ENCODE assay signal across 8 cellular contexts in genomic region chr1:111619635-111620411, GRCh38. TPM values are rescaled to one million over a fixed set of nuclear protein-coding genes. Genes with fewer than 3 reads are reported as not detected.
DNase-seq lines count a peak whose midpoint lies in the region; ATAC-seq, FAIRE-seq and TF ChIP-seq lines count a peak whose summit lies in the region.

Gene RAP1A (plus strand): TSS chr1:111619789. CDS start chr1:111691361, 71,572 bp downstream.

- ATAC-seq in GM19023 (IDR thresholded peaks at IDR 0.05; ENCODE audit: unreplicated experiment) (peak; percentile 63), HG03342 (IDR thresholded peaks at IDR 0.05; ENCODE audit: unreplicated experiment) (peak; percentile 49)

- no peaks in the 10 kb centered on the region for H4K20me1 ChIP-seq in keratinocyte (ENCODE audit: control insufficient read depth, extremely low read depth, insufficient read depth, low read length)

- H3K36me3 ChIP-seq in keratinocyte (ENCODE audit: control insufficient read depth in 2 of 2, extremely low read depth in 1 of 2, insufficient read depth in 2 of 2, low read length in 2 of 2), result peaks cover 0 to 3% of the 10 kb centered on the region in 2 experiments

- dilution Hi-C loops in keratinocyte (cut with MboI; ENCODE audit: extremely low pct_ligation_motif_present, low sequenced_read_pairs), result no loop called here

- TF ChIP-seq CTCF in AG04449 (IDR thresholded peaks at IDR 0.05; ENCODE audit: insufficient read depth, low read length, missing control alignments) (no peak), keratinocyte (optimal IDR thresholded peaks at IDR 0.05 in 1 of 3, IDR thresholded peaks at IDR 0.05 in 1 of 3, conservative IDR thresholded peaks at IDR 0.05 in 1 of 3; ENCODE audit: extremely low read depth in 1 of 3, insufficient read depth in 2 of 3, low read length in 3 of 3) (no peak)

- H3K4me1 ChIP-seq in keratinocyte (ENCODE audit: control insufficient read depth, extremely low read depth, insufficient read depth, low read length), result peaks cover 15% of the 10 kb centered on the region

- POLR2A ChIA-PET in AG04449 (lab: Yijun Ruan, JAX), result interaction anchor here (1.0 to 1.3 kb wide), 2 partner anchors 9 to 27 kb away, joined by 3 to 5 read pairs; no protein-coding TSS in a partner anchor

- DNase-seq in AG04449 (ENCODE audit: low read depth, low spot score) (no peak), NCI-H460 (ENCODE audit: extremely low read depth, low read depth) (peak; percentile 82), cerebellar nuclear complex (lab: John Stamatoyannopoulos, UW) (peak; percentile 59 to 83), keratinocyte (ENCODE audit: low read depth, low spot score) (peak; percentile 23)
- DNase-seq in activated CD4-positive, alpha-beta T cell treated with anti-CD3 and anti-CD28 coated beads for 24 hours (ENCODE audit: low read depth in 2 of 2), result peak; percentile 96 to 98
- DNase-seq in stimulated activated CD4-positive, alpha-beta T cell treated with anti-CD3 and anti-CD28 coated beads, Interleukin-12 subunit alpha, Interleukin-12 subunit beta, amount 100 ng/mL, for 4 hours, result peak; percentile 98

- H3K4me2 ChIP-seq in keratinocyte (ENCODE audit: control insufficient read depth, extremely low read depth, insufficient read depth, low read depth, low read length), result peak within 1 kb of the TSS; percentile 98

- peak within 1 kb of the TSS; percentile 78 for H3K9ac ChIP-seq in keratinocyte (ENCODE audit: control insufficient read depth, extremely low read depth, insufficient read depth, low read length)

- no peak for FAIRE-seq in keratinocyte (lab: Jason Lieb, UNC)

- H3K79me2 ChIP-seq in keratinocyte (ENCODE audit: control insufficient read depth, insufficient read depth, low read length), result peaks cover 48% of the 10 kb centered on the region

- H3K9me3 ChIP-seq in keratinocyte (ENCODE audit: control insufficient read depth, low read depth, low read length), result no peaks in the 10 kb centered on the region

- H3K4me3 ChIP-seq in AG04449 (ENCODE audit: low read depth, low read length) (peak within 1 kb of the TSS; percentile 87), keratinocyte (ENCODE audit: control insufficient read depth in 2 of 3, extremely low read depth in 1 of 3, insufficient read depth in 2 of 3, low read depth in 1 of 3, low read length in 3 of 3) (peak within 1 kb of the TSS; percentile 73 to 86 (median 82))

- no peaks in the 10 kb centered on the region for H3K9me1 ChIP-seq in keratinocyte (ENCODE audit: control insufficient read depth, extremely low read depth, insufficient read depth, low read length)

- H3K27me3 ChIP-seq in keratinocyte (ENCODE audit: control insufficient read depth, extremely low read depth, insufficient read depth, low read length), result no peaks in the 10 kb centered on the region

- H2AFZ ChIP-seq in keratinocyte (ENCODE audit: control insufficient read depth, low read length), result peak within 1 kb of the TSS; percentile 96

- peak within 1 kb of the TSS; percentile 51 for H3K27ac ChIP-seq in keratinocyte (ENCODE audit: control insufficient read depth, insufficient read depth, low read length)

- CTCF ChIA-PET in AG04449 (lab: Yijun Ruan, JAX), result interaction anchor here (1.1 to 2.3 kb wide), 4 partner anchors 9 to 112 kb away, joined by 3 to 13 read pairs (median 5); no protein-coding TSS in a partner anchor

RNA-seq across cellular contexts. Expression of gene RAP1A, which starts in this region (rescaled TPM):
- 13.2 and 14.1 TPM in 2 replicates for total RNA-seq in NCI-H460 (2014; rRNA removed; shearing (Covaris generic))
- 7.5 and 7.6 TPM in 2 replicates for polyA plus RNA-seq in NCI-H460 (2014; cell fraction: nucleus; rRNA removed)
- polyA plus RNA-seq in keratinocyte, result 35.2 to 70.3 TPM (median 43.9 TPM) in 3 replicates
- polyA plus RNA-seq in keratinocyte (2011; ENCODE audit: low read depth), result 119 TPM
- 56.5 and 106 TPM in 2 replicates for polyA plus RNA-seq in keratinocyte (2011; cell fraction: cytosol; rRNA removed)
- 21.5 and 25.7 TPM in 2 replicates for polyA plus RNA-seq in keratinocyte (2011; cell fraction: nucleus; rRNA removed)
- 50.9 and 55.7 TPM in 2 replicates for polyA plus RNA-seq in keratinocyte (2012; ENCODE audit: low replicate concordance)
- polyA minus RNA-seq in keratinocyte, result 9.2 to 29.5 TPM (median 13.0 TPM) in 3 replicates
- polyA minus RNA-seq in keratinocyte (2011; cell fraction: cytosol; rRNA and poly(A)+ RNA removed), result 17.3 TPM
- polyA minus RNA-seq in keratinocyte (2011; cell fraction: nucleus; rRNA and poly(A)+ RNA removed), result 1.7 and 8.6 TPM in 2 replicates
